Comparison of ENCODE assay signal across 8 cellular contexts in genomic region chr15:66566963-66567531, GRCh38. TPM values are rescaled to one million over a fixed set of nuclear protein-coding genes. Genes with fewer than 3 reads are reported as not detected.
DNase-seq lines count a peak whose midpoint lies in the region; ATAC-seq and TF ChIP-seq lines count a peak whose summit lies in the region.

No MANE protein-coding gene starts in this region.

- no peaks in the 10 kb centered on the region for H3K27me3 Mint-ChIP-seq in activated naive CD4-positive, alpha-beta T cell treated with anti-CD3 and anti-CD28 coated beads for 36 hours (ENCODE audit: low read depth)

- no peak overlapping the region for H3K4me3 Mint-ChIP-seq in activated naive CD4-positive, alpha-beta T cell treated with anti-CD3 and anti-CD28 coated beads for 36 hours

- ATAC-seq in Right ventricle myocardium superior (ENCODE audit: poor library complexity) (peak; percentile 74), psoas muscle (peak; percentile 45 to 62 (median 60)), HG02623 (IDR thresholded peaks at IDR 0.05; ENCODE audit: unreplicated experiment) (no peak), GM19324 (IDR thresholded peaks at IDR 0.05; ENCODE audit: low FRiP score, unreplicated experiment) (no peak)

- H3K27ac Mint-ChIP-seq in activated naive CD4-positive, alpha-beta T cell treated with anti-CD3 and anti-CD28 coated beads for 36 hours, result no peak overlapping the region

- H3K9me3 ChIP-seq in SJSA1 (replicated peaks), result no peaks in the 10 kb centered on the region
- H3K9me3 ChIP-seq in psoas muscle, result no peaks in the 10 kb centered on the region

- no peaks in the 10 kb centered on the region for H3K36me3 ChIP-seq in SJSA1
- H3K36me3 ChIP-seq in psoas muscle (ENCODE audit: insufficient read depth in 1 of 2, low read depth in 1 of 2), result no peaks in the 10 kb centered on the region

- H3K4me1 ChIP-seq in SJSA1 (replicated peaks), result peaks cover 21% of the 10 kb centered on the region
- no peaks in the 10 kb centered on the region for H3K4me1 ChIP-seq in psoas muscle

- DNase-seq in G401 (ENCODE audit: low spot score), result peak; percentile 67
- peak; percentile 75 for DNase-seq in M059J (ENCODE audit: low read depth)
- DNase-seq in SJSA1 (ENCODE audit: low read depth in 1 of 2, low spot score in 2 of 2), result peak; percentile 75 to 85
- peak; percentile 70 for DNase-seq in activated naive CD4-positive, alpha-beta T cell treated with anti-CD3 and anti-CD28 coated beads for 36 hours
- peak; percentile 66 for DNase-seq in Right ventricle myocardium superior
- peak in 1 of 2 donors; percentile 54 for DNase-seq in psoas muscle

- 29 to 36% (median 31%) methylated on average over 15 of the region's 15 CpGs for WGBS in psoas muscle, 3 donors

- TF ChIP-seq CTCF in psoas muscle (IDR thresholded peaks at IDR 0.05), result peak; percentile 66

- no peaks in the 10 kb centered on the region for H3K9me3 Mint-ChIP-seq in activated naive CD4-positive, alpha-beta T cell treated with anti-CD3 and anti-CD28 coated beads for 36 hours

- no peak overlapping the region for H3K4me3 ChIP-seq in SJSA1
- no peak overlapping the region for H3K4me3 ChIP-seq in psoas muscle

- CTCF ChIA-PET in activated naive CD4-positive, alpha-beta T cell treated with anti-CD3 and anti-CD28 coated beads for 36 hours (lab: Charles Lee), result interaction anchor here (0.7 to 2.6 kb wide), 4 partner anchors 14 to 60 kb away, joined by 3 to 6 read pairs (median 3); no protein-coding TSS in a partner anchor

- intact Hi-C loops in activated naive CD4-positive, alpha-beta T cell treated with anti-CD3 and anti-CD28 coated beads for 36 hours (cut with micrococcal nuclease), result no loop called here
- intact Hi-C loops in Right ventricle myocardium superior (cut with DNase I) (no loop called here), psoas muscle (cut with DNase I) (no loop called here)

- no peaks in the 10 kb centered on the region for H3K27me3 ChIP-seq in SJSA1 (replicated peaks)
- no peaks in the 10 kb centered on the region for H3K27me3 ChIP-seq in psoas muscle (ENCODE audit: insufficient read depth in 3 of 3, low read length in 2 of 3)

- H3K4me1 Mint-ChIP-seq in activated naive CD4-positive, alpha-beta T cell treated with anti-CD3 and anti-CD28 coated beads for 36 hours (ENCODE audit: low read depth), result peaks cover 5% of the 10 kb centered on the region

- H3K27ac ChIP-seq in SJSA1 (no peak overlapping the region), psoas muscle (no peak overlapping the region)

- no peaks in the 10 kb centered on the region for H3K36me3 Mint-ChIP-seq in activated naive CD4-positive, alpha-beta T cell treated with anti-CD3 and anti-CD28 coated beads for 36 hours (ENCODE audit: low read depth)

- in situ Hi-C loops in G401 (cut with HindIII; ENCODE audit: low sequenced_read_pairs), result no loop called here

RNA-seq across cellular contexts. Expression of gene LCTL, which starts 1.2 kb away (rescaled TPM):
- 0.07 TPM in 1 of 2 replicates, not detected in the other for total RNA-seq in G401 (2014; rRNA removed; shearing (Covaris generic))
- 4.6 and 7.6 TPM in 2 replicates for total RNA-seq in M059J (2014; rRNA removed; shearing (Covaris generic))
- total RNA-seq in SJSA1 (2014; rRNA removed; shearing (Covaris generic)), result 0.25 and 1.3 TPM in 2 replicates
- total RNA-seq in activated naive CD4-positive, alpha-beta T cell treated with anti-CD3 and anti-CD28 coated beads for 36 hours, result not detected
- total RNA-seq in Right ventricle myocardium superior (not detected), psoas muscle (not detected)
- polyA plus RNA-seq in psoas muscle, result not detected

Comparison
In these comparisons a context has a peak if more than half of its experiments do, and no peak if none do; other contexts are left out.
1. ATAC-seq: peak in Right ventricle myocardium superior (single experiment) and psoas muscle (4 of 4); none in HG02623 (single experiment) and GM19324 (single experiment).